Comparison of ENCODE assay signal across 14 cellular contexts in genomic region chr1:234943801-234944402, GRCh38.
DNase-seq lines count a peak whose midpoint lies in the region.
"Had no signal": no experiment of that assay in that cellular context is flagged by ENCODE, and none has a peak within 500 bp of the region (broad histone marks: within the 10 kb centered on the region; RNA-seq: fewer than 3 reads in every experiment).

No MANE protein-coding gene starts in this region.

- DNase-seq in activated effector memory CD4-positive, alpha-beta T cell treated with anti-CD3 and anti-CD28 coated beads, Interleukin-2, amount 50 U/mL, for 16 hours: peak; percentile 24
- no peak for DNase-seq in activated effector memory CD4-positive, alpha-beta T cell treated with Interleukin-2 at 50 U/mL for 16 hours
- peak; percentile 59 for DNase-seq in NCI-H187 treated with DMSO at 0.1 percent for 48 hours (lab: John Stamatoyannopoulos, UW)
- no peak for DNase-seq in activated T-helper 2 cell treated with anti-CD3 and anti-CD28 coated beads, Interferon-gamma antibody, Interleukin-2, Interleukin-4, amounts not matched to agents 10 μg/mL and 5 μg/mL and 100 μg/mL, durations not matched to agents 14 hours and 24 hours and 36 hours (ENCODE audit: low spot score)
- no peak for DNase-seq in HPDE6-E6E7 (ENCODE audit: extremely low spot score)
- no peak for DNase-seq in NCI-H2227 (lab: John Stamatoyannopoulos, UW; ENCODE audit: unreplicated experiment)
- no peak for DNase-seq in effector CD4-positive, alpha-beta T cell
- DNase-seq: anterior cingulate cortex, mammary epithelial cell, NCI-H446 treated with DMSO at 0.1 percent for 48 hours, T-cell, transverse colon had no signal

- H3K27ac ChIP-seq in subcutaneous abdominal adipose tissue (ENCODE audit: low read depth, low read length): peak overlapping the region; percentile 17
- H3K27ac ChIP-seq: transverse colon had no signal

- H3K9me3 Mint-ChIP-seq in activated T-helper 2 cell treated with anti-CD3 and anti-CD28 coated beads, Interferon-gamma antibody, Interleukin-2, Interleukin-4, amounts not matched to agents 10 μg/mL and 5 μg/mL and 100 μg/mL, durations not matched to agents 14 hours and 24 hours and 36 hours: peaks cover 20% of the 10 kb centered on the region

- peak overlapping the region; percentile 10 for H3K27ac Mint-ChIP-seq in activated T-helper 2 cell treated with anti-CD3 and anti-CD28 coated beads, Interferon-gamma antibody, Interleukin-2, Interleukin-4, amounts not matched to agents 10 μg/mL and 5 μg/mL and 100 μg/mL, durations not matched to agents 14 hours and 24 hours and 36 hours
- H3K27ac Mint-ChIP-seq: T-cell had no signal

- intact Hi-C loops in activated T-helper 2 cell treated with anti-CD3 and anti-CD28 coated beads, Interferon-gamma antibody, Interleukin-2, Interleukin-4, amounts not matched to agents 10 μg/mL and 5 μg/mL and 100 μg/mL, durations not matched to agents 14 hours and 24 hours and 36 hours (cut with micrococcal nuclease): no loop called here

- no peak overlapping the region for H3K4me3 Mint-ChIP-seq in activated T-helper 2 cell treated with anti-CD3 and anti-CD28 coated beads, Interferon-gamma antibody, Interleukin-2, Interleukin-4, amounts not matched to agents 10 μg/mL and 5 μg/mL and 100 μg/mL, durations not matched to agents 14 hours and 24 hours and 36 hours (ENCODE audit: low read depth)
- H3K4me3 Mint-ChIP-seq: neural crest cell, T-cell had no signal

- no peaks in the 10 kb centered on the region for H3K9me3 ChIP-seq in subcutaneous abdominal adipose tissue (ENCODE audit: control insufficient read depth in 5 of 5, low read length in 5 of 5)
- H3K9me3 ChIP-seq: transverse colon had no signal

- H3K27me3 ChIP-seq in subcutaneous abdominal adipose tissue (ENCODE audit: control insufficient read depth in 5 of 5, insufficient read depth in 4 of 5, low read length in 5 of 5): no peaks in the 10 kb centered on the region
- H3K27me3 ChIP-seq: transverse colon had no signal

- H3K4me1 Mint-ChIP-seq in activated T-helper 2 cell treated with anti-CD3 and anti-CD28 coated beads, Interferon-gamma antibody, Interleukin-2, Interleukin-4, amounts not matched to agents 10 μg/mL and 5 μg/mL and 100 μg/mL, durations not matched to agents 14 hours and 24 hours and 36 hours (ENCODE audit: low read depth): peaks cover 21% of the 10 kb centered on the region
- H3K4me1 Mint-ChIP-seq: neural crest cell had no signal

- peaks cover 0 to 14% (median 0%) of the 10 kb centered on the region in 5 donors for H3K4me1 ChIP-seq in subcutaneous abdominal adipose tissue (ENCODE audit: control insufficient read depth in 5 of 5, insufficient read depth in 5 of 5, low read length in 5 of 5)
- H3K4me1 ChIP-seq: transverse colon had no signal

- H3K9ac ChIP-seq in subcutaneous abdominal adipose tissue (ENCODE audit: low read length in 5 of 5): no peak overlapping the region

- no peaks in the 10 kb centered on the region for H3K36me3 ChIP-seq in subcutaneous abdominal adipose tissue (ENCODE audit: control insufficient read depth in 5 of 5, insufficient read depth in 5 of 5, low read length in 5 of 5)
- H3K36me3 ChIP-seq: transverse colon had no signal

- no peak overlapping the region for H3K4me3 ChIP-seq in subcutaneous abdominal adipose tissue (ENCODE audit: low read depth in 1 of 5, low read length in 5 of 5)
- H3K4me3 ChIP-seq: transverse colon had no signal

- peaks cover 15% of the 10 kb centered on the region for H3K36me3 Mint-ChIP-seq in activated T-helper 2 cell treated with anti-CD3 and anti-CD28 coated beads, Interferon-gamma antibody, Interleukin-2, Interleukin-4, amounts not matched to agents 10 μg/mL and 5 μg/mL and 100 μg/mL, durations not matched to agents 14 hours and 24 hours and 36 hours (ENCODE audit: low read depth)
- H3K36me3 Mint-ChIP-seq: T-cell had no signal

- H3K27me3 Mint-ChIP-seq in activated T-helper 2 cell treated with anti-CD3 and anti-CD28 coated beads, Interferon-gamma antibody, Interleukin-2, Interleukin-4, amounts not matched to agents 10 μg/mL and 5 μg/mL and 100 μg/mL, durations not matched to agents 14 hours and 24 hours and 36 hours (ENCODE audit: low read depth): no peaks in the 10 kb centered on the region
- H3K27me3 Mint-ChIP-seq: T-cell had no signal

Comparison
In these comparisons a context has a peak if more than half of its experiments do, and no peak if none do; other contexts are left out.
1. DNase-seq: peak in activated effector memory CD4-positive, alpha-beta T cell treated with anti-CD3 and anti-CD28 coated beads, Interleukin-2, amount 50 U/mL, for 16 hours (single experiment) and NCI-H187 treated with DMSO at 0.1 percent for 48 hours (single experiment); none in activated effector memory CD4-positive, alpha-beta T cell treated with Interleukin-2 at 50 U/mL for 16 hours (single experiment), activated T-helper 2 cell treated with anti-CD3 and anti-CD28 coated beads, Interferon-gamma antibody, Interleukin-2, Interleukin-4, amounts not matched to agents 10 μg/mL and 5 μg/mL and 100 μg/mL, durations not matched to agents 14 hours and 24 hours and 36 hours (single experiment), HPDE6-E6E7 (single experiment), NCI-H2227 (single experiment) and effector CD4-positive, alpha-beta T cell (single experiment).